Comparison of ENCODE assay signal across 1 cellular context in the genomic region with DNA sequence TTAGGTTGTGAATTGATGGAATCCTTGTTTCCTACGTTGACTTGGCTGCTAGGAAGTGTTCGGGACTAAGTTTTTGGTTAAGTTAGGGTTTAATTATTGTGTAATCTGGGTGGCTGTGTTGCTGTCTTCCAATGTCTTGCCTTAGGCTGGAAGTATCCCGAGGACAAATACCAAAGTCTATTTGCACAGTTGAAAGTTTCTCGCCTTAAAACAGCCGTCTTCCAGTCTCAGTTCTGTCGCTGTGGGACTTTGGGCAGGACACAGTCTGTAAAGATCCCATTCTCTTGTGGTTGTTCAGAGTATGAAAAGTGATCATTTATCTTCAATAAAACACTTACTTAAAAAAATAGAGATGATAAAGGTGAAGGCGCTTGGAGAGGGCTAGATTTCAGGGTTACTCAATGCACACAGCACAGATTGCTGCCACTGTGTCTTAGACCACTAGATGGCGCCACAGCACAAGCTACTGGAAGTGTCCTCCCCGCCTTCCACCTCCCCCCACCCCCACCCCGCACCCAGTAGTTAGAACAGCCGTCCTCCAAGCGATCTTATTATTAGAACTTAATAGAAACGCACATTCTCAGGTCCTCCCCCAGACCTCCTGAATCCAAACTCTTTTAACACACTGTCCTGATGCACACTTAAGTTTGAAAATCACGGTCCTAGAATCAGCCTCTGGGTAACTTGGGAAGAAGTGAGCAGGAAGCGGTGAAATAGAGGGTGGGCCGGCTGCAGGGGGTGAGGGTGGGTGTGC.
TF ChIP-seq lines count a peak whose summit lies in the region.

No MANE protein-coding gene starts in this region.

TF ChIP-seq in SK-N-SH treated with all-trans-retinoic acid at 6 μM for 48 hours, 23 proteins besides CTCF, POLR2A, EP300 and RAD21 (continued from another document):
- TF ChIP-seq, protein P1, sequence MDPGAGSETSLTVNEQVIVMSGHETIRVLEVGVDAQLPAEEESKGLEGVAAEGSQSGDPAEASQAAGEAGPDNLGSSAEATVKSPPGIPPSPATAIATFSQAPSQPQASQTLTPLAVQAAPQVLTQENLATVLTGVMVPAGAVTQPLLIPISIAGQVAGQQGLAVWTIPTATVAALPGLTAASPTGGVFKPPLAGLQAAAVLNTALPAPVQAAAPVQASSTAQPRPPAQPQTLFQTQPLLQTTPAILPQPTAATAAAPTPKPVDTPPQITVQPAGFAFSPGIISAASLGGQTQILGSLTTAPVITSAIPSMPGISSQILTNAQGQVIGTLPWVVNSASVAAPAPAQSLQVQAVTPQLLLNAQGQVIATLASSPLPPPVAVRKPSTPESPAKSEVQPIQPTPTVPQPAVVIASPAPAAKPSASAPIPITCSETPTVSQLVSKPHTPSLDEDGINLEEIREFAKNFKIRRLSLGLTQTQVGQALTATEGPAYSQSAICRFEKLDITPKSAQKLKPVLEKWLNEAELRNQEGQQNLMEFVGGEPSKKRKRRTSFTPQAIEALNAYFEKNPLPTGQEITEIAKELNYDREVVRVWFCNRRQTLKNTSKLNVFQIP (CRISPR knock-in tag; IDR thresholded peaks at IDR 0.05; ENCODE audit: borderline replicate concordance, low read depth), result no peak
- no peak for TF ChIP-seq ZNF8 (CRISPR knock-in tag; IDR thresholded peaks at IDR 0.05)
- TF ChIP-seq TCF4 (CRISPR knock-in tag; IDR thresholded peaks at IDR 0.05; ENCODE audit: borderline replicate concordance), result no peak
- TF ChIP-seq ESRRG (CRISPR knock-in tag; IDR thresholded peaks at IDR 0.05), result no peak
- no peak for TF ChIP-seq PPARA (CRISPR knock-in tag; IDR thresholded peaks at IDR 0.05; ENCODE audit: borderline replicate concordance)
- TF ChIP-seq ZC3H10 (CRISPR knock-in tag; IDR thresholded peaks at IDR 0.05), result no peak
- TF ChIP-seq GLIS3 (CRISPR knock-in tag; IDR thresholded peaks at IDR 0.05), result no peak
- no peak for TF ChIP-seq ZFP30 (CRISPR knock-in tag; IDR thresholded peaks at IDR 0.05)
- TF ChIP-seq SNAI2 (CRISPR knock-in tag; IDR thresholded peaks at IDR 0.05), result no peak
